ENCODE assay signal across 8 cellular contexts in genomic region chr10:74924251-74924954, GRCh38.
A peak's percentile ranks its signal among the peaks of the same experiment; 100 is the strongest.
DNase-seq lines count a peak whose midpoint lies in the region; ATAC-seq, FAIRE-seq and TF ChIP-seq lines count a peak whose summit lies in the region.

No MANE protein-coding gene starts in this region.

- TF ChIP-seq POLR2A in H54 (IDR thresholded peaks at IDR 0.05; ENCODE audit: low read depth, low read length) (no peak), adrenal gland (IDR thresholded peaks at IDR 0.05) (no peak)

- intact Hi-C loops in adrenal gland (cut with DNase I) = no loop called here
- intact Hi-C loops in heart right ventricle (cut with DNase I) = loop anchor here in 1 of 10 donors (10.0 kb wide), 1 partner anchor 100 kb away; the partner anchor contains the start of gene KAT6B
- intact Hi-C loops in head of caudate nucleus (cut with DNase I) = no loop called here

- ATAC-seq in heart right ventricle = peak in 7 of 8 donors; percentile 50 to 82 (median 70)
- no peak for ATAC-seq in GM21381 (IDR thresholded peaks at IDR 0.05; ENCODE audit: unreplicated experiment)

- H3K4me3 ChIP-seq in adrenal gland (peak overlapping the region in 1 of 4 donors; percentile 6), heart right ventricle (no peak overlapping the region), skin epidermis (no peak overlapping the region)

- peak; percentile 100 for FAIRE-seq in H54 (lab: Jason Lieb, UNC)

- H3K27me3 ChIP-seq in adrenal gland = no peaks in the 10 kb centered on the region
- H3K27me3 ChIP-seq in heart right ventricle = no peaks in the 10 kb centered on the region

- peak; percentile 42 for DNase-seq in H54 (ENCODE audit: insufficient read length, low spot score)
- peak in 3 of 7 donors; percentile 28 to 36 (median 29) for DNase-seq in adrenal gland
- DNase-seq in heart right ventricle = no peak
- DNase-seq in NCI-H2196 treated with DMSO at 0.1 percent for 48 hours (lab: John Stamatoyannopoulos, UW; ENCODE audit: unreplicated experiment) = no peak
- no peak for DNase-seq in head of caudate nucleus
- no peak for DNase-seq in effector CD4-positive, alpha-beta T cell

- H3K27ac ChIP-seq in adrenal gland (peak overlapping the region in 4 of 5 donors; percentile 38 to 83 (median 70)), heart right ventricle (peak overlapping the region; percentile 11 to 62 (median 42)), skin epidermis (peak overlapping the region in 15 of 21 experiments; percentile 9 to 59 (median 45))

- H3K9me3 ChIP-seq in adrenal gland (replicated peaks in 1 of 3) = peaks cover 0 to 9% (median 0%) of the 10 kb centered on the region in 3 donors
- H3K9me3 ChIP-seq in heart right ventricle = peaks cover 0 to 11% (median 8%) of the 10 kb centered on the region in 11 donors

- WGBS in adrenal gland, 4 donors = 16 to 24% (median 18%) methylated on average over 5 of the region's 5 CpGs
- WGBS in heart right ventricle, 2 donors = 26 to 27% methylated on average over 5 of the region's 5 CpGs

- TF ChIP-seq CTCF in adrenal gland (IDR thresholded peaks at IDR 0.05) (no peak), heart right ventricle (IDR thresholded peaks at IDR 0.05) (no peak)

- H3K36me3 ChIP-seq in adrenal gland (replicated peaks in 1 of 2) (no peaks in the 10 kb centered on the region), heart right ventricle (peaks cover 0 to 2% (median 0%) of the 10 kb centered on the region in 9 donors)

- H3K4me1 ChIP-seq in adrenal gland (replicated peaks in 1 of 2) = peaks cover 36 to 73% of the 10 kb centered on the region in 2 donors
- H3K4me1 ChIP-seq in heart right ventricle = peaks cover 8 to 88% (median 69%) of the 10 kb centered on the region in 9 donors
